In the genomic region with DNA sequence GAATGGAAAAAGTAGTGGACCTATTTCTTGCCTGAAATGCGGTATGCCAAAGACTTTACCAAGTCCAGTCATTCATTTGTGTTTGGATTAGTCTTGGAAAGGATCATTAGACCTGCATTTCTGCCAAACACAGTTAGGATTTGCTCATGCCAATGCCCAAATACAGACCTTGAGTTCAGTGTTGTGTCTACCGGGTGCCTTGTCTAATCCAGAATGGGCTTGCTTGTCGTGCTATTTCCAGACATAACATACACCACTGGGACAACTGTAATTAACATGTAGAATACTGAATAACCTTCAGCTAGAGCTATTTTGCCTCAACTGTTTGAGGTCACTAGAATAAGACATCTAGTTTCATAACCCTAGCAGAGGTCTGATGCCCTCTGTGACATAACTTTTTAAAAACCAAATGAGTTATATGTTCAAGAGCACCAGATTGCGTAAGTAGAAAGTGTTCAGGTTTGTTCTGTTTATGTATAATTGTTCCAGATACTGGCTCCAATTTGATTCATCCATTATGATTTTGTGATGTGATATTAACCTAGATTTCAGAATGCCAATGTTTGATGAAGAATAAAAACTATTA, we compare ENCODE assay signal across 13 cellular contexts.
DNase-seq lines count a peak whose midpoint lies in the region; ATAC-seq and TF ChIP-seq lines count a peak whose summit lies in the region.
"Had no signal": no experiment of that assay in that cellular context is flagged by ENCODE, and none has a peak within 500 bp of the region (broad histone marks: within the 10 kb centered on the region; RNA-seq: fewer than 3 reads in every experiment).

No MANE protein-coding gene starts in this region.

- H3K9me3 ChIP-seq in testis (no peaks in the 10 kb centered on the region), colonic mucosa (no peaks in the 10 kb centered on the region)
- H3K9me3 ChIP-seq: BE2C had no signal

- H3K27me3 Mint-ChIP-seq in nephron (ENCODE audit: low read depth): no peaks in the 10 kb centered on the region

- peak overlapping the region; percentile 85 to 91 (median 86) for H3K27ac Mint-ChIP-seq in nephron

- H3K9ac ChIP-seq in colonic mucosa (ENCODE audit: low read depth in 2 of 2, low read length in 2 of 2): no peak overlapping the region

- no peak for TF ChIP-seq CTCF in nephron (IDR thresholded peaks at IDR 0.05; ENCODE audit: unreplicated experiment in 3 of 3)
- no peak for TF ChIP-seq CTCF in testis (IDR thresholded peaks at IDR 0.05)
- no peak for TF ChIP-seq CTCF in colonic mucosa (IDR thresholded peaks at IDR 0.05)

- no peak for TF ChIP-seq POLR2A in testis (IDR thresholded peaks at IDR 0.05)

- peak overlapping the region; percentile 35 to 92 for H3K27ac ChIP-seq in testis
- H3K27ac ChIP-seq in colonic mucosa: no peak overlapping the region
- H3K27ac ChIP-seq: VCaP had no signal

- no peak overlapping the region for H3K4me3 ChIP-seq in testis
- H3K4me3 ChIP-seq in colonic mucosa: no peak overlapping the region

- WGBS in testis, 2 donors: 50 to 52% methylated on average over 4 of the region's 4 CpGs

- H3K9me3 Mint-ChIP-seq in nephron: no peaks in the 10 kb centered on the region
- H3K9me3 Mint-ChIP-seq: brain had no signal

- H3K27me3 ChIP-seq in testis (no peaks in the 10 kb centered on the region), colonic mucosa (no peaks in the 10 kb centered on the region)
- H3K27me3 ChIP-seq: BE2C had no signal

- no peak overlapping the region for H3K4me3 Mint-ChIP-seq in nephron

- peaks cover 28% of the 10 kb centered on the region for H3K4me1 ChIP-seq in testis
- no peaks in the 10 kb centered on the region for H3K4me1 ChIP-seq in colonic mucosa

- peaks cover 29% of the 10 kb centered on the region for H3K4me1 Mint-ChIP-seq in nephron

- ATAC-seq in Right ventricle myocardium superior (ENCODE audit: poor library complexity) (peak; percentile 76), GM21825 (IDR thresholded peaks at IDR 0.05; ENCODE audit: unreplicated experiment) (no peak)

- H3K36me3 ChIP-seq in testis (ENCODE audit: low read depth, missing control alignments): no peaks in the 10 kb centered on the region
- no peaks in the 10 kb centered on the region for H3K36me3 ChIP-seq in colonic mucosa
- H3K36me3 ChIP-seq: BE2C had no signal

- DNase-seq in amniotic epithelial cell (ENCODE audit: low read depth) (peak; percentile 62), Right ventricle myocardium superior (no peak), testis (no peak), NCI-H82 (lab: John Stamatoyannopoulos, UW) (no peak), iPS-NIHi7 (ENCODE audit: extremely low spot score) (no peak), colonic mucosa (no peak)
- DNase-seq: activated effector memory CD4-positive, alpha-beta T cell treated with anti-CD3 and anti-CD28 coated beads, Interleukin-2, amount 50 U/mL, for 16 hours; BE2C; NCI-H1436 treated with DMSO at 0.1 percent for 48 hours had no signal

- no peaks in the 10 kb centered on the region for H3K36me3 Mint-ChIP-seq in nephron (ENCODE audit: low read depth)
- H3K36me3 Mint-ChIP-seq: brain had no signal

- intact Hi-C loops in Right ventricle myocardium superior (cut with DNase I) (loop anchor here (10.0 kb wide), 1 partner anchor 146 kb away; the partner anchor contains the start of gene DPH6), testis (cut with DNase I; ENCODE audit: low total_unique reads) (no loop called here), colonic mucosa (cut with DNase I) (no loop called here)
